8 cellular contexts compared by ENCODE assay signal in the genomic region with DNA sequence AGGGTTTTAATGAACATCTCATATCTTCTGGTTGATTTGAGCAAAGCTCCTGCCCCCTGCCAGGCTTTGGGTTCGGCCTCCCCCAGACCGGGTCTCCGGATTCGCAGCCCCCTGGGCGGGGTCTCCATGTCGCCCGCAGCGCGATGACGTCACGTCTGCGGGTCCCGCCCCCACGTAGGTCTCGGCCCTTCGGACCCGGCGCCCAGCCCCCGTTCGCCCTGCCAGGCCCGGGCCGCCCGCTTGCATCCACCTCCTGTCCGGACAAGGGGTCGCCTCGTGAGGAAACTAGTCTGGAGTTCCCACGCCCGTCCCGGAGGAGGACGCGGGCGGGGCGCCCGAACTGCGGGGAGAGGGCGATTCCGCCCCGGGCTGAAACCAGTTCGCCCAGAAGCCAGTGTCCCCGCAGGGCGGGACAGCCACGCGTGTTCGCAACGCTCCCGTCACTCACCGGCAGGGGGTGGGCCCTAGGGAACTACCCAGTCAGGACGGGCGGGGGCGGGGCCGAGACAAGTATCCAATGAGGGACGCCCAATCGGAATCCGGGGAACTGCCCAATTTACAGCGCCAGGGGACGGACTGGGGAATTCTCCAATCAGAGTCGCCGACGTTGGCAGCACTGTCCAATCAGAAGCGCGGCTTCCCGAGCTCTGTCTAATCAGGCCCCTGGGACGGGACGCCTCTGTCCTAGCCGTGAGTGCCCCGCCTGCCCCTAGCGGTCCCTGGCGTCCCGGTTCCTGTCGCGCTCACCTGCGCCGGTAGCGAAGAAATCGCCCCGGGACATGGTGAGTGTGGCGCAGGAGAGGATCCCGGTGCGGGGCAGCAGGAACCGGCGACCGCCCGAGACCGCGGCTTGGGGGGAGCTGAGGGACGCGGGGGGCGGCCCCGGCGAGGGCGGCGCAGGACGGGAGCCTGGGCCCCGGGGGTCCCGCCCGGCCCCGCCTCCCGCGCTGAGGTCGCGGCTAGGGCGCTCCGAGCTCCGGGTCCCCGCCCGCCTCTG. TPM values are rescaled to one million over a fixed set of nuclear protein-coding genes. Genes with fewer than 3 reads are reported as not detected.
DNase-seq lines count a peak whose midpoint lies in the region; ATAC-seq and TF ChIP-seq lines count a peak whose summit lies in the region.

A gene (plus strand): TSS at position 682 of the 997 bp plus-strand sequence. CDS start 98 bp downstream, at position 780.

- no peaks in the 10 kb centered on the region for H3K27me3 Mint-ChIP-seq in natural killer cell (ENCODE audit: low read depth in 2 of 2)

- peak within 1 kb of the TSS; percentile 68 for H3K27ac ChIP-seq in Karpas-422 (ENCODE audit: low read length)
- peak within 1 kb of the TSS; percentile 42 for H3K27ac ChIP-seq in RWPE2 (ENCODE audit: poor library complexity, severe bottlenecking)

- ATAC-seq in GM21786 (IDR thresholded peaks at IDR 0.05; ENCODE audit: unreplicated experiment) (peak; percentile 91), RWPE2 (ENCODE audit: low read depth) (peak; percentile 99), natural killer cell (peak; percentile 91 to 98 (median 95))

- H3K9me3 ChIP-seq in Karpas-422 (ENCODE audit: low read length) (peaks cover 5% of the 10 kb centered on the region), RWPE2 (ENCODE audit: severe bottlenecking) (no peaks in the 10 kb centered on the region)

- H3K79me2 ChIP-seq in Karpas-422 (ENCODE audit: low read length): no peaks in the 10 kb centered on the region

- peak within 1 kb of the TSS; percentile 72 for H3K4me2 ChIP-seq in Karpas-422 (ENCODE audit: low read depth, low read length, poor library complexity, severe bottlenecking)

- peaks cover 6 to 13% of the 10 kb centered on the region in 2 donors for H3K4me1 Mint-ChIP-seq in natural killer cell

- H3K36me3 Mint-ChIP-seq in natural killer cell: peaks cover 6% of the 10 kb centered on the region

- H3K9ac ChIP-seq in Karpas-422 (ENCODE audit: low read length): peak within 1 kb of the TSS; percentile 78

- peak within 1 kb of the TSS; percentile 91 to 93 for H3K27ac Mint-ChIP-seq in natural killer cell

- intact Hi-C loops in natural killer cell (cut with micrococcal nuclease): no loop called here

- peaks cover 8% of the 10 kb centered on the region for H3K4me1 ChIP-seq in Karpas-422 (ENCODE audit: low read length)
- no peaks in the 10 kb centered on the region for H3K4me1 ChIP-seq in RWPE2 (ENCODE audit: insufficient read depth, poor library complexity, severe bottlenecking)

- 0 out of 2 replicates have a peak within 1 kb of the TSS, but pooled peaks have one; percentile 21 for H2AFZ ChIP-seq in Karpas-422 (ENCODE audit: low read length)

- no peaks in the 10 kb centered on the region for H3K27me3 ChIP-seq in Karpas-422 (ENCODE audit: low read length)
- H3K27me3 ChIP-seq in RWPE2 (ENCODE audit: insufficient read depth, poor library complexity, severe bottlenecking): no peaks in the 10 kb centered on the region

- H3K9me3 Mint-ChIP-seq in natural killer cell: peaks cover 0 to 4% of the 10 kb centered on the region in 2 donors

- TF ChIP-seq CTCF in RWPE2 (IDR thresholded peaks at IDR 0.05; ENCODE audit: poor library complexity, severe bottlenecking) (peak; percentile 27), fibroblast of pulmonary artery (IDR thresholded peaks at IDR 0.05; ENCODE audit: low read length, missing control alignments) (peak; percentile 22), natural killer cell (IDR thresholded peaks at IDR 0.05) (peak; percentile 47)

- H3K36me3 ChIP-seq in Karpas-422 (ENCODE audit: insufficient read depth, low read length) (no peaks in the 10 kb centered on the region), RWPE2 (ENCODE audit: low read depth) (peaks cover 7% of the 10 kb centered on the region; the same call in 1 of the 2 replicates)

- peak within 1 kb of the TSS; percentile 94 for H3K4me3 Mint-ChIP-seq in natural killer cell

- H4K20me1 ChIP-seq in Karpas-422 (ENCODE audit: insufficient read depth, low read depth, low read length): no peaks in the 10 kb centered on the region

- DNase-seq in Daoy (ENCODE audit: low read depth) (peak; percentile 99), Karpas-422 (peak; percentile 96), RWPE2 (ENCODE audit: low spot score) (peak; percentile 98), fibroblast of pulmonary artery (ENCODE audit: low read depth) (peak; percentile 99), natural killer cell (peak; percentile 96)
- DNase-seq in activated effector memory CD4-positive, alpha-beta T cell treated with Interleukin-2 at 50 U/mL for 16 hours: peak; percentile 97
- peak; percentile 95 to 99 (median 98) for DNase-seq in stimulated activated naive CD4-positive, alpha-beta T cell (lab: John Stamatoyannopoulos, UW)

- H3K9me2 ChIP-seq in Karpas-422 (replicated peaks; ENCODE audit: insufficient read depth, low read length): no peaks in the 10 kb centered on the region

- H3K4me3 ChIP-seq in Karpas-422 (ENCODE audit: low read length) (peak within 1 kb of the TSS; percentile 70), RWPE2 (ENCODE audit: severe bottlenecking) (peak within 1 kb of the TSS; percentile 99), fibroblast of pulmonary artery (replicated peaks; ENCODE audit: low read depth, low read length) (peak within 1 kb of the TSS; percentile 76)

RNA-seq across cellular contexts. Expression of the gene that starts here (rescaled TPM):
- 3.4 and 4.3 TPM in 2 replicates for total RNA-seq in Daoy (2014; rRNA removed; shearing (Covaris generic))
- 1.4 TPM in 2 replicates for total RNA-seq in Karpas-422 (2014; rRNA removed; shearing (Covaris generic); ENCODE audit: low replicate concordance)
- 1 to 10 TPM; 2.0 to 4.6 (median 2.9) TPM for total RNA-seq in natural killer cell

Comparison
In these comparisons a context has a peak if more than half of its experiments do, and no peak if none do; other contexts are left out.
1. Peak in every context shown above with its lines: DNase-seq, ATAC-seq, H3K4me3 ChIP-seq and H3K27ac ChIP-seq.